In genomic region chr15:78374436-78375393, GRCh38 we compare ENCODE assay signal across 9 cellular contexts. TPM values are rescaled to one million over a fixed set of nuclear protein-coding genes. Genes with fewer than 3 reads are reported as not detected.
DNase-seq lines count a peak whose midpoint lies in the region; ATAC-seq and TF ChIP-seq lines count a peak whose summit lies in the region.
"Had no signal": no experiment of that assay in that cellular context is flagged by ENCODE, and none has a peak within 500 bp of the region (broad histone marks: within the 10 kb centered on the region; RNA-seq: fewer than 3 reads in every experiment).

No MANE protein-coding gene starts in this region.

- H3K4me1 ChIP-seq in BLaER1 (peaks cover 7% of the 10 kb centered on the region), right lobe of liver (peaks cover 0 to 27% (median 11%) of the 10 kb centered on the region in 4 donors)

- H3K27ac ChIP-seq in BLaER1 (no peak overlapping the region), right lobe of liver (peak overlapping the region in 2 of 3 donors; percentile 79 to 94), caudate nucleus (ENCODE audit: low read depth, low read length) (no peak overlapping the region)

- H3K4me3 ChIP-seq in BLaER1 = no peak overlapping the region
- H3K4me3 ChIP-seq in right lobe of liver = no peak overlapping the region

- no peak for TF ChIP-seq CTCF in right lobe of liver (IDR thresholded peaks at IDR 0.05)

- peak overlapping the region; percentile 24; the same call in 1 of the 2 replicates for H3K4me2 ChIP-seq in BLaER1

- intact Hi-C loops in right lobe of liver (cut with DNase I) = no loop called here
- intact Hi-C loops in posterior vena cava (cut with DNase I) = no loop called here

- DNase-seq in HuH-7.5 (ENCODE audit: low spot score) (peak; percentile 81), SW480 (ENCODE audit: low spot score) (peak; percentile 94), right lobe of liver (peak; percentile 48 to 91 (median 89)), germinal center (ENCODE audit: low spot score) (no peak), caudate nucleus (lab: John Stamatoyannopoulos, UW) (no peak), posterior vena cava (ENCODE audit: low spot score) (no peak)
- no peak for DNase-seq in stimulated activated CD4-positive, alpha-beta T cell treated with anti-CD3 and anti-CD28 coated beads, Interleukin-4, amount 100 ng/mL, for 1 hour

- H3K27me3 ChIP-seq in BLaER1 (no peaks in the 10 kb centered on the region), right lobe of liver (no peaks in the 10 kb centered on the region)

- H3K9ac ChIP-seq in BLaER1 = no peak overlapping the region

- no peaks in the 10 kb centered on the region for H3K36me3 ChIP-seq in BLaER1
- H3K36me3 ChIP-seq in right lobe of liver = no peaks in the 10 kb centered on the region

- H3K9me3 ChIP-seq in BLaER1 = no peaks in the 10 kb centered on the region
- no peaks in the 10 kb centered on the region for H3K9me3 ChIP-seq in right lobe of liver

- peak; percentile 92 to 95 (median 94) for ATAC-seq in right lobe of liver

- H4K20me1 ChIP-seq in BLaER1 = no peaks in the 10 kb centered on the region

- WGBS in right lobe of liver (ENCODE audit: insufficient coverage, low coverage, low lambda C conversion rate, missing lambda C conversion rate) = 29% methylated on average over 11 of the region's 14 CpGs

- no peak for TF ChIP-seq POLR2A in right lobe of liver (IDR thresholded peaks at IDR 0.05)

RNA-seq across cellular contexts. Expression of gene CRABP1, which starts 34.6 kb away (rescaled TPM):
- total RNA-seq in right lobe of liver (not detected), posterior vena cava (not detected)
- total RNA-seq: cardiac septum had no signal

Comparison
In these comparisons a context has a peak if more than half of its experiments do, and no peak if none do; other contexts are left out.
1. H3K27ac ChIP-seq: peak in right lobe of liver (2 of 3); none in BLaER1 (single experiment) and caudate nucleus (single experiment).
2. DNase-seq: peak in HuH-7.5 (single experiment), SW480 (single experiment) and right lobe of liver (3 of 3); none in germinal center (single experiment), caudate nucleus (0 of 61), stimulated activated CD4-positive, alpha-beta T cell treated with anti-CD3 and anti-CD28 coated beads, Interleukin-4, amount 100 ng/mL, for 1 hour (single experiment) and posterior vena cava (single experiment).